Comparison of ENCODE assay signal across 29 cellular contexts in genomic region chr7:21747806-21748205, GRCh38.
"Had no signal": no experiment of that assay in that cellular context is flagged by ENCODE, and none has a peak within 500 bp of the region (broad histone marks: within the 10 kb centered on the region; RNA-seq: fewer than 3 reads in every experiment).

No MANE protein-coding gene starts in this region.

- H3K36me3 Mint-ChIP-seq: immature natural killer cell; mesothelial cell of epicardium; naive B cell; natural killer cell; stimulated activated naive B cell treated with anti-CD40 and anti-IgM and Interleukin-4, amounts not matched to agents 10 μg/mL and 1 μg/mL and 100 μg/mL, for 72 hours had no signal

- DNase-seq: hypothalamus; immature natural killer cell; kidney; left colon; left ventricle myocardium inferior; mesendoderm; naive B cell; natural killer cell; nucleus accumbens; stimulated activated CD4-positive, alpha-beta T cell treated with anti-CD3 and anti-CD28 coated beads, Interleukin-12 subunit alpha, Interleukin-12 subunit beta, amount 100 ng/mL, for 4 hours; stimulated activated CD4-positive, alpha-beta T cell treated with anti-CD3 and anti-CD28 coated beads, Interleukin-15, amount 100 ng/mL, for 24 hours; stimulated activated CD4-positive, alpha-beta T cell treated with anti-CD3 and anti-CD28 coated beads, Interleukin-2, amount 100 ng/mL, for 24 hours; stimulated activated CD4-positive, alpha-beta T cell treated with anti-CD3 and anti-CD28 coated beads, Interleukin-4, amount 100 ng/mL, for 1 hour; stimulated activated naive B cell treated with anti-CD40 and anti-IgM and Interleukin-4, amounts not matched to agents 10 μg/mL and 1 μg/mL and 100 μg/mL, for 72 hours; stimulated activated naive CD8-positive, alpha-beta T cell treated with anti-CD3 and anti-CD28 coated beads, Interleukin-15, Interleukin-2, amounts not matched to agents 100 U/mL and 50 U/mL, for 24 hours; stomach; testis; thyroid gland; transverse colon had no signal

- H3K27me3 ChIP-seq: pancreas, right atrium auricular region, stomach, testis, thyroid gland, transverse colon, upper lobe of left lung, vagina had no signal

- H3K36me3 ChIP-seq: left ventricle myocardium inferior, pancreas, right atrium auricular region, stomach, thyroid gland, transverse colon, upper lobe of left lung, vagina had no signal

- H3K27ac Mint-ChIP-seq: mesothelial cell of epicardium; natural killer cell; progenitor cell of endocrine pancreas; stimulated activated naive B cell treated with anti-CD40 and anti-IgM and Interleukin-4, amounts not matched to agents 10 μg/mL and 1 μg/mL and 100 μg/mL, for 72 hours had no signal

- H3K9me3 ChIP-seq: left ventricle myocardium inferior, pancreas, right atrium auricular region, stomach, testis, thyroid gland, transverse colon, upper lobe of left lung, vagina had no signal

- H3K4me3 Mint-ChIP-seq: immature natural killer cell; mesothelial cell of epicardium; naive B cell; natural killer cell; neural crest cell; stimulated activated naive B cell treated with anti-CD40 and anti-IgM and Interleukin-4, amounts not matched to agents 10 μg/mL and 1 μg/mL and 100 μg/mL, for 72 hours had no signal

- ATAC-seq: left colon; natural killer cell; pancreas; sciatic nerve; stimulated activated naive B cell treated with anti-CD40 and anti-IgM and Interleukin-4, amounts not matched to agents 10 μg/mL and 1 μg/mL and 100 μg/mL, for 72 hours; stimulated activated naive CD8-positive, alpha-beta T cell treated with anti-CD3 and anti-CD28 coated beads, Interleukin-15, Interleukin-2, amounts not matched to agents 100 U/mL and 50 U/mL, for 24 hours had no signal

- H3K27me3 Mint-ChIP-seq: progenitor cell of endocrine pancreas had no signal

- H3K4me3 ChIP-seq: left ventricle myocardium inferior, lung, pancreas, right atrium auricular region, skin epidermis, stomach, testis, thyroid gland, transverse colon, upper lobe of left lung, vagina had no signal

- H3K9me3 Mint-ChIP-seq: immature natural killer cell; mesothelial cell of epicardium; naive B cell; natural killer cell; neural crest cell; stimulated activated naive B cell treated with anti-CD40 and anti-IgM and Interleukin-4, amounts not matched to agents 10 μg/mL and 1 μg/mL and 100 μg/mL, for 72 hours had no signal

- H3K27ac ChIP-seq: left ventricle myocardium inferior, pancreas, right atrium auricular region, skin epidermis, stomach, testis, thyroid gland, transverse colon, upper lobe of left lung, vagina had no signal

- H3K4me1 Mint-ChIP-seq: immature natural killer cell; mesothelial cell of epicardium; naive B cell; natural killer cell; neural crest cell; stimulated activated naive B cell treated with anti-CD40 and anti-IgM and Interleukin-4, amounts not matched to agents 10 μg/mL and 1 μg/mL and 100 μg/mL, for 72 hours had no signal

- H3K4me1 ChIP-seq: left ventricle myocardium inferior, pancreas, right atrium auricular region, stomach, testis, transverse colon, upper lobe of left lung, vagina had no signal
